8 cellular contexts compared by ENCODE assay signal in genomic region chr10:79195091-79195923, GRCh38.
DNase-seq lines count a peak whose midpoint lies in the region; ATAC-seq and TF ChIP-seq lines count a peak whose summit lies in the region.

No MANE protein-coding gene starts in this region.

- intact Hi-C loops in activated CD4-positive, alpha-beta memory T cell treated with anti-CD3 and anti-CD28 coated beads for 36 hours (cut with micrococcal nuclease), result loop anchor here (1.0 to 10.0 kb wide), 7 partner anchors 127 to 1148 kb away; partner anchors contain the start of gene ZMIZ1

- H3K27ac Mint-ChIP-seq in activated CD4-positive, alpha-beta memory T cell treated with anti-CD3 and anti-CD28 coated beads for 36 hours, result no peak overlapping the region

- H3K9me3 ChIP-seq in ectodermal cell (ENCODE audit: control insufficient read depth, low read length) (no peaks in the 10 kb centered on the region), lung (ENCODE audit: control insufficient read depth in 2 of 2, insufficient read depth in 1 of 2, low read length in 1 of 2) (no peaks in the 10 kb centered on the region)

- H3K27me3 ChIP-seq in ectodermal cell (ENCODE audit: control insufficient read depth, insufficient read depth, low read length, poor library complexity, severe bottlenecking) (no peaks in the 10 kb centered on the region), lung (ENCODE audit: control insufficient read depth, insufficient read depth) (no peaks in the 10 kb centered on the region)

- H3K27me3 Mint-ChIP-seq in activated CD4-positive, alpha-beta memory T cell treated with anti-CD3 and anti-CD28 coated beads for 36 hours, result no peaks in the 10 kb centered on the region

- POLR2A ChIA-PET in activated CD4-positive, alpha-beta memory T cell treated with anti-CD3 and anti-CD28 coated beads for 36 hours (lab: Charles Lee), result no interaction called here

- H3K4me1 ChIP-seq in ectodermal cell (ENCODE audit: control insufficient read depth, insufficient read depth, low read length), result peaks cover 10% of the 10 kb centered on the region
- peaks cover 7 to 17% of the 10 kb centered on the region in 2 donors for H3K4me1 ChIP-seq in lung (ENCODE audit: control insufficient read depth in 2 of 2, insufficient read depth in 2 of 2, low read length in 2 of 2)

- no peaks in the 10 kb centered on the region for H3K36me3 Mint-ChIP-seq in activated CD4-positive, alpha-beta memory T cell treated with anti-CD3 and anti-CD28 coated beads for 36 hours

- CTCF ChIA-PET in activated CD4-positive, alpha-beta memory T cell treated with anti-CD3 and anti-CD28 coated beads for 36 hours (lab: Charles Lee), result interaction anchor here (0.6 to 4.7 kb wide), 71 partner anchors 8 to 1504 kb away, joined by 3 to 64 read pairs (median 4); no protein-coding TSS in a partner anchor

- ATAC-seq in GM18868 (IDR thresholded peaks at IDR 0.05; ENCODE audit: unreplicated experiment) (peak; percentile 84), HG03342 (IDR thresholded peaks at IDR 0.05; ENCODE audit: unreplicated experiment) (peak; percentile 86), lung (ENCODE audit: insufficient read depth, low FRiP score) (peak; percentile 88)

- no peaks in the 10 kb centered on the region for H3K36me3 ChIP-seq in ectodermal cell (ENCODE audit: control insufficient read depth, insufficient read depth, low read length)
- H3K36me3 ChIP-seq in lung (ENCODE audit: control insufficient read depth in 2 of 2, insufficient read depth in 2 of 2, low read length in 2 of 2), result peaks cover 0 to 2% of the 10 kb centered on the region in 2 donors

- H3K9me3 Mint-ChIP-seq in activated CD4-positive, alpha-beta memory T cell treated with anti-CD3 and anti-CD28 coated beads for 36 hours, result no peaks in the 10 kb centered on the region

- H3K4me3 Mint-ChIP-seq in activated CD4-positive, alpha-beta memory T cell treated with anti-CD3 and anti-CD28 coated beads for 36 hours, result no peak overlapping the region

- H3K27ac ChIP-seq in ectodermal cell (ENCODE audit: insufficient read depth, low read depth, low read length, poor library complexity, severe bottlenecking) (peak overlapping the region; percentile 77), lung (ENCODE audit: low read depth in 1 of 2, low read length in 1 of 2) (peak overlapping the region; percentile 17 to 77)

- H3K4me3 ChIP-seq in AG09309 (ENCODE audit: control insufficient read depth, low read depth, low read length) (no peak overlapping the region), ectodermal cell (ENCODE audit: insufficient read depth, low read depth, low read length) (peak overlapping the region; percentile 9), lung (no peak overlapping the region)

- WGBS in ectodermal cell, 2 experiments, result 13 to 15% methylated on average over 22 of the region's 22 CpGs
- 14 to 16% methylated on average over 21 to 22 of the region's 22 CpGs for WGBS in lung, 2 donors

- DNase-seq in AG09309 (ENCODE audit: low read depth) (peak; percentile 33), NCI-H748 (lab: John Stamatoyannopoulos, UW; ENCODE audit: unreplicated experiment) (peak; percentile 77), lung (ENCODE audit: low spot score) (peak; percentile 87)
- peak; percentile 86 for DNase-seq in activated CD4-positive, alpha-beta memory T cell treated with anti-CD3 and anti-CD28 coated beads for 36 hours
- peak; percentile 68 to 72 (median 68) for DNase-seq in stimulated activated CD4-positive, alpha-beta T cell treated with anti-CD3 and anti-CD28 coated beads, TNF-alpha, amount 100 ng/mL, for 48 hours (ENCODE audit: low read depth in 3 of 3)

- TF ChIP-seq CTCF in AG09309 (IDR thresholded peaks at IDR 0.05; ENCODE audit: control insufficient read depth, insufficient read depth, low read depth, low read length, missing control alignments) (peak; percentile 94), lung (IDR thresholded peaks at IDR 0.05; ENCODE audit: control extremely low read depth, extremely low read depth) (peak; percentile 97)

- no peaks in the 10 kb centered on the region for H3K4me1 Mint-ChIP-seq in activated CD4-positive, alpha-beta memory T cell treated with anti-CD3 and anti-CD28 coated beads for 36 hours (ENCODE audit: low read depth)

Comparison
In these comparisons a context has a peak if more than half of its experiments do, and no peak if none do; other contexts are left out.
1. DNase-seq: peak in every context shown above with its lines; median percentile 87 in lung; 86 in activated CD4-positive, alpha-beta memory T cell treated with anti-CD3 and anti-CD28 coated beads for 36 hours; 77 in NCI-H748; 68 in stimulated activated CD4-positive, alpha-beta T cell treated with anti-CD3 and anti-CD28 coated beads, TNF-alpha, amount 100 ng/mL, for 48 hours; 33 in AG09309.